In genomic region chr2:9548506-9548905, GRCh38 we compare ENCODE assay signal across 1 cellular context.
TF ChIP-seq lines count a peak whose summit lies in the region.

No MANE protein-coding gene starts in this region.

TF ChIP-seq in HEK293, 187 proteins besides CTCF, POLR2A, EP300 and RAD21 (continued from another document):
- TF ChIP-seq ZNF148 (tag by site-specific recombination; IDR thresholded peaks at IDR 0.05; ENCODE audit: borderline replicate concordance) (no peak), MYNN (tag by site-specific recombination; IDR thresholded peaks at IDR 0.05; ENCODE audit: borderline replicate concordance) (no peak), ZNF169 (tag by site-specific recombination; IDR thresholded peaks at IDR 0.05) (no peak), ZBTB48 (tag by site-specific recombination; IDR thresholded peaks at IDR 0.05) (no peak), ZNF10 (tag by site-specific recombination; IDR thresholded peaks at IDR 0.05) (no peak), ZNF776 (tag by site-specific recombination; IDR thresholded peaks at IDR 0.05; ENCODE audit: borderline replicate concordance) (no peak), KLF9 (tag by site-specific recombination; IDR thresholded peaks at IDR 0.05; ENCODE audit: low read depth) (no peak), ZNF664 (tag by site-specific recombination; IDR thresholded peaks at IDR 0.05) (no peak), ZNF629 (tag by site-specific recombination; IDR thresholded peaks at IDR 0.05) (peak; percentile 52), ZNF692 (tag by site-specific recombination; IDR thresholded peaks at IDR 0.05) (no peak), PRDM10 (tag by site-specific recombination; IDR thresholded peaks at IDR 0.05) (peak; percentile 38; the same call in 1 of the 2 replicates), KLF16 (tag by site-specific recombination; IDR thresholded peaks at IDR 0.05) (no peak), ZNF580 (tag by site-specific recombination; IDR thresholded peaks at IDR 0.05) (no peak), ZNF202 (tag by site-specific recombination; IDR thresholded peaks at IDR 0.05; ENCODE audit: borderline replicate concordance) (no peak), OSR2 (tag by site-specific recombination; IDR thresholded peaks at IDR 0.05) (no peak), ZNF366 (tag by site-specific recombination; conservative IDR thresholded peaks at IDR 0.05) (peak; percentile 25; the same call in 1 of the 2 replicates), ZNF626 (tag by site-specific recombination; IDR thresholded peaks at IDR 0.05) (no peak)
